In the genomic region with DNA sequence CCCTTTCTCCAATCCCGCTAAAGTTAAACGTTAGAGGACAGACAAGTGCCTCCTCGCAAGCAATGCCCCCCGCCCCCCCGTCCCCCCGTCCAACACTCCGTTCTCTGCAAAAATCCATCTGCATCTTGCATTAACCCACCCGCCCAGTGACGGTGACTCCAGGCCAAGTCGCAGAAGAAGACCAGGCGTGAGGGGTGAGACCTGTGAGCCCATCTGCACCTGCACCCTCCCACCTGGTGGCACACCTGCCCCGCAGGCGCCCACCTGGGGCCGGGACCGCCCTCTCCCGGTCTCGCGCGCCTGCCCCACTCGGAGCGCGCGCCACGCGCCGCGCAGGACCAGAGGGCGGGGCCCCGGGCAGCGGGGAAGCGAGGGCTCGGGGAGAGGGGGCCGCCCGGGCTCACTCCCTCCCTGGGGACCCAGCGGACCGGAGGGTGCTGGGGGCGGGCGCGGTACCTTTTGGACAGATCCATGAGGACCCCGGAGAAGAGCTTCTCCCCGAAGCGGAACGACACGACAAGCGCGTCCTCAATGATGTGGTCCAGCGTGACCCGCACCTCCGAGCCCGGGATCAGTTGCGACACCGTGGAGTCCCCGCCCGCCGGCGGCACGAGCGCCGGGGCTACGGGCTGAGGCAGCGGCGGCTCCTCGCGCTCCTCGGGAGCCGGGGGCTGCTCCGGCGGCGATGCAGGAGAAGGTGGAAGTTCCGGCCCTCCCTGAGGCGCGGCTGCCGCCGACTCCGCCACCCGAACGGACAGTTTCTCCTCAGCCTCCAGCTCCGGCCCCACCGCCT, we compare ENCODE assay signal across 8 cellular contexts. TPM values are rescaled to one million over a fixed set of nuclear protein-coding genes. Genes with fewer than 3 reads are reported as not detected.
DNase-seq lines count a peak whose midpoint lies in the region; ATAC-seq and TF ChIP-seq lines count a peak whose summit lies in the region.

No MANE protein-coding gene starts in this region.

- H3K27me3 ChIP-seq in endocrine pancreas (ENCODE audit: control insufficient read depth, insufficient read depth, low read length) = no peaks in the 10 kb centered on the region

- no peaks in the 10 kb centered on the region for H3K4me1 ChIP-seq in endocrine pancreas (ENCODE audit: control insufficient read depth, insufficient read depth, low read length)
- peaks cover 12% of the 10 kb centered on the region for H3K4me1 ChIP-seq in mucosa of descending colon (ENCODE audit: low read depth)

- no peaks in the 10 kb centered on the region for H3K9me3 ChIP-seq in endocrine pancreas (ENCODE audit: control insufficient read depth, low read length)
- no peaks in the 10 kb centered on the region for H3K9me3 ChIP-seq in mucosa of descending colon

- H3K27ac Mint-ChIP-seq in activated CD8-positive, alpha-beta T cell treated with anti-CD3 and anti-CD28 coated beads, Interleukin-2, amount 10 ng/mL, durations not matched to agents 7 days and 5 days = peak overlapping the region; percentile 75

- no peak for TF ChIP-seq CTCF in mucosa of descending colon (IDR thresholded peaks at IDR 0.05)

- peak overlapping the region; percentile 84 for H3K9ac ChIP-seq in endocrine pancreas (ENCODE audit: control insufficient read depth, insufficient read depth, low read length)

- H3K36me3 Mint-ChIP-seq in activated CD8-positive, alpha-beta T cell treated with anti-CD3 and anti-CD28 coated beads, Interleukin-2, amount 10 ng/mL, durations not matched to agents 7 days and 5 days (ENCODE audit: low read depth) = peaks cover 27% of the 10 kb centered on the region

- intact Hi-C loops in mucosa of descending colon (cut with DNase I, micrococcal nuclease) = no loop called here

- H3K27me3 Mint-ChIP-seq in activated CD8-positive, alpha-beta T cell treated with anti-CD3 and anti-CD28 coated beads, Interleukin-2, amount 10 ng/mL, durations not matched to agents 7 days and 5 days (ENCODE audit: low read depth) = peaks cover 8% of the 10 kb centered on the region

- peak; percentile 14 for ATAC-seq in activated CD8-positive, alpha-beta T cell treated with anti-CD3 and anti-CD28 coated beads, Interleukin-2, amount 10 ng/mL, durations not matched to agents 7 days and 5 days
- ATAC-seq in mucosa of descending colon = peak; percentile 48

- peak; percentile 42 for TF ChIP-seq POLR2A in GM15510 (IDR thresholded peaks at IDR 0.05; ENCODE audit: borderline replicate concordance, extremely low read depth, insufficient read length)

- H3K4me3 Mint-ChIP-seq in activated CD8-positive, alpha-beta T cell treated with anti-CD3 and anti-CD28 coated beads, Interleukin-2, amount 10 ng/mL, durations not matched to agents 7 days and 5 days = peak overlapping the region; percentile 74

- DNase-seq in HEK293T (ENCODE audit: extremely low spot score) = peak; percentile 39
- peak; percentile 17 for DNase-seq in NCI-H1092 treated with DMSO at 0.1 percent for 48 hours (lab: John Stamatoyannopoulos, UW)
- DNase-seq in activated CD8-positive, alpha-beta T cell treated with anti-CD3 and anti-CD28 coated beads, Interleukin-2, amount 10 ng/mL, durations not matched to agents 7 days and 5 days = peak; percentile 49
- DNase-seq in mucosa of descending colon = peak; percentile 52 to 78 (median 77)
- peak; percentile 7 to 26 for DNase-seq in stimulated activated CD8-positive, alpha-beta memory T cell treated with anti-CD3 and anti-CD28 coated beads, Interleukin-4, amount 100 ng/mL, for 4 hours (ENCODE audit: low read depth in 2 of 2, low spot score in 1 of 2)
- DNase-seq in DMS153 treated with DMSO at 0.1 percent for 48 hours (lab: John Stamatoyannopoulos, UW; ENCODE audit: unreplicated experiment) = no peak

- H3K4me1 Mint-ChIP-seq in activated CD8-positive, alpha-beta T cell treated with anti-CD3 and anti-CD28 coated beads, Interleukin-2, amount 10 ng/mL, durations not matched to agents 7 days and 5 days (ENCODE audit: low read depth) = peaks cover 17% of the 10 kb centered on the region

- POLR2A ChIA-PET in HEK293T (lab: Yijun Ruan, JAX) = interaction anchor here (0.9 to 1.6 kb wide), 6 partner anchors 15 to 301 kb away, joined by 3 to 4 read pairs (median 3); no protein-coding TSS in a partner anchor
- POLR2A ChIA-PET in activated CD8-positive, alpha-beta T cell treated with anti-CD3 and anti-CD28 coated beads, Interleukin-2, amount 10 ng/mL, durations not matched to agents 7 days and 5 days (lab: Charles Lee) = interaction anchor here (0.6 to 1.6 kb wide), 3 partner anchors 27 to 301 kb away, joined by 3 to 9 read pairs (median 3); a partner anchor contains a TSS

- H3K4me3 ChIP-seq in endocrine pancreas (ENCODE audit: control insufficient read depth, insufficient read depth, low read length) (peak overlapping the region; percentile 59), mucosa of descending colon (peak overlapping the region; percentile 99)

- CTCF ChIA-PET in HEK293T (lab: Yijun Ruan, JAX) = interaction anchor here (0.6 to 1.6 kb wide), 2 partner anchors 37 to 38 kb away, joined by 3 read pairs; no protein-coding TSS in a partner anchor
- CTCF ChIA-PET in activated CD8-positive, alpha-beta T cell treated with anti-CD3 and anti-CD28 coated beads, Interleukin-2, amount 10 ng/mL, durations not matched to agents 7 days and 5 days (lab: Charles Lee) = interaction anchor here (1.6 kb wide), 1 partner anchor 97 kb away, joined by 9 read pairs; no protein-coding TSS in a partner anchor

- H3K36me3 ChIP-seq in endocrine pancreas (ENCODE audit: control insufficient read depth, insufficient read depth, low read length) = no peaks in the 10 kb centered on the region
- H3K36me3 ChIP-seq in mucosa of descending colon (ENCODE audit: low read depth) = no peaks in the 10 kb centered on the region

- H3K9me3 Mint-ChIP-seq in activated CD8-positive, alpha-beta T cell treated with anti-CD3 and anti-CD28 coated beads, Interleukin-2, amount 10 ng/mL, durations not matched to agents 7 days and 5 days (ENCODE audit: insufficient read depth) = no peaks in the 10 kb centered on the region

TF ChIP-seq in HEK293T, 16 proteins besides CTCF, POLR2A, EP300 and RAD21:
- TF ChIP-seq CTBP1 (IDR thresholded peaks at IDR 0.05; ENCODE audit: borderline replicate concordance) (no peak), L3MBTL2 (conservative IDR thresholded peaks at IDR 0.05) (no peak), ARNT (IDR thresholded peaks at IDR 0.05) (no peak), ELF4 (IDR thresholded peaks at IDR 0.05) (no peak)

RNA-seq across cellular contexts. Expression of a gene that starts 0.7 kb away (rescaled TPM):
- total RNA-seq in activated CD8-positive, alpha-beta T cell treated with anti-CD3 and anti-CD28 coated beads, Interleukin-2, amount 10 ng/mL, durations not matched to agents 7 days and 5 days = 10 to 100 TPM; 19.5 to 24.9 TPM
- total RNA-seq in mucosa of descending colon = 10 to 100 TPM; 37.6 to 52.8 (median 41.3) TPM
